In genomic region chr11:61756452-61757212, GRCh38 we compare ENCODE assay signal across 9 cellular contexts. TPM values are rescaled to one million over a fixed set of nuclear protein-coding genes. Genes with fewer than 3 reads are reported as not detected.
DNase-seq lines count a peak whose midpoint lies in the region; ATAC-seq and TF ChIP-seq lines count a peak whose summit lies in the region.
"Had no signal": no experiment of that assay in that cellular context is flagged by ENCODE, and none has a peak within 500 bp of the region (broad histone marks: within the 10 kb centered on the region; RNA-seq: fewer than 3 reads in every experiment).

No MANE protein-coding gene starts in this region.

- TF ChIP-seq POLR2A in transverse colon (IDR thresholded peaks at IDR 0.05): no peak
- TF ChIP-seq POLR2A in spleen (IDR thresholded peaks at IDR 0.05): no peak

- ATAC-seq in GM19351 (IDR thresholded peaks at IDR 0.05; ENCODE audit: unreplicated experiment): peak; percentile 51
- no peak for ATAC-seq in HG03571 (IDR thresholded peaks at IDR 0.05; ENCODE audit: unreplicated experiment)
- no peak for ATAC-seq in GM19397 (IDR thresholded peaks at IDR 0.05; ENCODE audit: unreplicated experiment)

- no peaks in the 10 kb centered on the region for H3K79me2 ChIP-seq in fibroblast of lung (ENCODE audit: control insufficient read depth, insufficient read depth, low read length)

- H2AFZ ChIP-seq in fibroblast of lung (ENCODE audit: low read length): no peak overlapping the region

- H3K4me1 ChIP-seq in fibroblast of lung (ENCODE audit: control insufficient read depth, extremely low read depth, insufficient read depth, low read length) (peaks cover 3% of the 10 kb centered on the region), transverse colon (peaks cover 7 to 32% (median 26%) of the 10 kb centered on the region in 4 donors), spleen (peaks cover 0 to 22% (median 14%) of the 10 kb centered on the region in 6 donors)

- in situ Hi-C loops in transverse colon (cut with MboI; ENCODE audit: low pct_ligation_motif_present in 1 of 4, low pct_unique_long_range_greater_than_20kb in 1 of 4, low sequenced_read_pairs in 3 of 4): no loop called here

- TF ChIP-seq CTCF in fibroblast of lung (conservative IDR thresholded peaks at IDR 0.05 in 1 of 2, IDR thresholded peaks at IDR 0.05 in 1 of 2; ENCODE audit: low read depth in 1 of 2, low read length in 2 of 2) (no peak), transverse colon (IDR thresholded peaks at IDR 0.05) (no peak), spleen (IDR thresholded peaks at IDR 0.05 in 8 of 11, conservative IDR thresholded peaks at IDR 0.05 in 3 of 11) (no peak)

- H3K27me3 ChIP-seq in fibroblast of lung (ENCODE audit: control insufficient read depth, insufficient read depth, low read length) (peaks cover 13% of the 10 kb centered on the region), transverse colon (peaks cover 14% of the 10 kb centered on the region), spleen (replicated peaks in 1 of 7) (peaks cover 0 to 35% (median 13%) of the 10 kb centered on the region in 7 donors)

- no peak overlapping the region for H3K4me3 ChIP-seq in fibroblast of lung (replicated peaks in 1 of 4; ENCODE audit: control extremely low read depth in 1 of 4, insufficient read depth in 1 of 4, low read depth in 3 of 4, low read length in 4 of 4)
- no peak overlapping the region for H3K4me3 ChIP-seq in transverse colon
- H3K4me3 ChIP-seq in spleen: no peak overlapping the region

- no peak overlapping the region for H3K9ac ChIP-seq in fibroblast of lung (ENCODE audit: insufficient read depth, low read length)

- no peaks in the 10 kb centered on the region for H3K9me3 ChIP-seq in fibroblast of lung (ENCODE audit: control insufficient read depth, insufficient read depth, low read depth, low read length)
- no peaks in the 10 kb centered on the region for H3K9me3 ChIP-seq in transverse colon
- H3K9me3 ChIP-seq in spleen: no peaks in the 10 kb centered on the region

- no peaks in the 10 kb centered on the region for H4K20me1 ChIP-seq in fibroblast of lung (ENCODE audit: control insufficient read depth, extremely low read depth, insufficient read depth, low read length)

- H3K27ac ChIP-seq in fibroblast of lung (ENCODE audit: insufficient read depth, low read length): no peak overlapping the region
- peak overlapping the region in 2 of 4 donors; percentile 49 to 70 for H3K27ac ChIP-seq in transverse colon
- no peak overlapping the region for H3K27ac ChIP-seq in spleen

- no peak overlapping the region for H3K4me2 ChIP-seq in fibroblast of lung (ENCODE audit: extremely low read depth, insufficient read depth, low read length)

- TF ChIP-seq EP300 in transverse colon (IDR thresholded peaks at IDR 0.05; ENCODE audit: low read depth): no peak

- intact Hi-C loops in transverse colon (cut with DNase I; ENCODE audit: low total_unique reads): no loop called here
- intact Hi-C loops in spleen (cut with DNase I; ENCODE audit: low total_unique reads): no loop called here

- H3K36me3 ChIP-seq in fibroblast of lung (ENCODE audit: control insufficient read depth, insufficient read depth, low read length) (no peaks in the 10 kb centered on the region), transverse colon (no peaks in the 10 kb centered on the region), spleen (no peaks in the 10 kb centered on the region)

- DNase-seq in A172 (ENCODE audit: low spot score): peak; percentile 84
- DNase-seq in RKO (ENCODE audit: low spot score): peak; percentile 16
- peak; percentile 17 to 46 for DNase-seq in fibroblast of lung (ENCODE audit: low read depth in 2 of 2)
- peak; percentile 77 for DNase-seq in transverse colon
- DNase-seq in spleen: no peak

- 49% methylated on average over 9 of the region's 9 CpGs; no CpG with 5 or more reads in 1 of the 2 donors for WGBS in transverse colon (ENCODE audit: low coverage in 1 of 2), 2 donors
- WGBS in spleen, 5 donors: 58 to 80% (median 65%) methylated on average over 8 to 9 of the region's 9 CpGs

RNA-seq across cellular contexts. Expression of gene MYRF, which starts 4.2 kb away (rescaled TPM):
- total RNA-seq in A172 (2014; rRNA removed; shearing (Covaris generic)): 0.98 and 1.4 TPM in 2 replicates
- total RNA-seq in fibroblast of lung: under 0.01 and 0.17 TPM in 2 replicates
- polyA plus RNA-seq in fibroblast of lung: 0.10 and 0.11 TPM in 2 replicates
- polyA plus RNA-seq in fibroblast of lung (2012): 0.27 and 0.28 TPM in 2 replicates
- polyA minus RNA-seq in fibroblast of lung (ENCODE audit: low replicate concordance): 0.30 and 0.67 TPM in 2 replicates
- total RNA-seq in transverse colon: 10 to 100 TPM in 3 of 4 donors, 1 to 10 TPM in 1; 2.0 to 14.2 (median 10.7) TPM
- total RNA-seq in spleen: 1 to 10 TPM in 1 of 7 donors, under 1 TPM in 6; 0.32 to 1.5 (median 0.79) TPM
- under 1 TPM; 0.15 to 0.50 (median 0.45) TPM for polyA plus RNA-seq in spleen
- total RNA-seq: skeletal muscle tissue had no signal

RNA-seq across cellular contexts. Expression of gene TMEM258, which starts 35.8 kb away (rescaled TPM):
- total RNA-seq in A172 (2014; rRNA removed; shearing (Covaris generic)): 78.1 and 115 TPM in 2 replicates
- total RNA-seq in fibroblast of lung (118 and 173 TPM in 2 replicates), transverse colon (10 to 100 TPM in 3 of 4 donors, 1 to 10 TPM in 1; 8.2 to 34.7 (median 23.7) TPM), spleen (10 to 100 TPM; 52.4 to 85.2 (median 62.0) TPM)
- polyA plus RNA-seq in fibroblast of lung (245 and 281 TPM in 2 replicates), spleen (100 to 1,000 TPM; 122 to 185 (median 125) TPM)
- 362 and 389 TPM in 2 replicates for polyA plus RNA-seq in fibroblast of lung (2012)
- 139 and 220 TPM in 2 replicates for polyA minus RNA-seq in fibroblast of lung (ENCODE audit: low replicate concordance)

RNA-seq across cellular contexts. Expression of gene FEN1, which starts 36.1 kb away (rescaled TPM):
- total RNA-seq in A172 (2014; rRNA removed; shearing (Covaris generic)): 131 and 139 TPM in 2 replicates
- total RNA-seq in fibroblast of lung (3.6 and 3.8 TPM in 2 replicates), transverse colon (1 to 10 TPM in 3 of 4 donors, under 1 TPM in 1; 1.00 to 9.4 (median 4.5) TPM), spleen (10 to 100 TPM in 5 of 7 donors, 1 to 10 TPM in 2; 8.9 to 17.2 (median 14.8) TPM)
- polyA plus RNA-seq in fibroblast of lung (14.0 and 35.1 TPM in 2 replicates), spleen (10 to 100 TPM in 2 of 3 donors, 1 to 10 TPM in 1; 7.3 to 16.7 (median 15.9) TPM)
- polyA plus RNA-seq in fibroblast of lung (2012): 20.7 and 47.1 TPM in 2 replicates
- 33.2 and 49.1 TPM in 2 replicates for polyA minus RNA-seq in fibroblast of lung (ENCODE audit: low replicate concordance)
